ENCODE assay signal across 8 cellular contexts in the genomic region with DNA sequence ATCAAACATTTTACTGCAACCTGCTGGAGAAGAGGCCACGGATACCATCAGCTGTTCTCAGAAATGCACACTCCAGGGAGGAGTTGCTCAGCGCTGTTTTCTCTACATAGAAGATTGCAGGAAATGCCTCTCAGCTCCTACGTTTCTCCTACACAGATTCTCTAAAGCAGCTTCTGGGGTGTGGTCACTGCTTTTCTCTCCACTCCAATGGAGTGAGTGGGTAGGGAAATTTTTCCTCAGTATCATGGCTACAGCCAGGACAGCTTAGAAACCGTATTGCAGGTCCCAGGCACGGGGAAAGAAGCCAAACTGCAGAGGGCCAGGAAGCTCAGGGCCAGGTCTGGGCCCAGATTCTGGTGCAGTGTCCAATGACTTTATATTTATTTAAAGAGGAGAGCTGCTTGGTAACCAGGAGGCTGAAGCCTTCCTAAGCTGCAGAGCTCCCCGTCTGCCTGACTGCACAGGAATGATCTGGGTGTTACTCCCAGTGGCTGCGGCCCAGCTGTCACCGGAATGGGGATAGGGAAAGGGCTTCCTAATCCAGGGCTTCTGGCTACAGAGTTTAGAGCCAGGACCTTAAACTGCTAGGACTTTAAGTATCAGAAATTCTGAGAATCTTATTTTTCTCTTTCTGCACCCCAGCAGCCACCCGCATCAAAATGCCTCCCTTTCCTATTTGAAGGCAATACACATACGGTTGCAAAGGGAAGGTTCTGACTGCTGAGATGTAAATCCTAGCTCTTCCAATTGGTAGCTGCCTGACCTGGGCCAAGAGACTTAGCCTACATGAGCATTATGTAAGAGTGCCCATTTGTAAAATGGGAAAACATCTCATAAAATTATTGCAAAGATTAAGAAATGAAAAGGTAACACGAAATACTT. TPM values are rescaled to one million over a fixed set of nuclear protein-coding genes. Genes with fewer than 3 reads are reported as not detected.
A peak's percentile ranks its signal among the peaks of the same experiment; 100 is the strongest.
DNase-seq lines count a peak whose midpoint lies in the region; ATAC-seq and TF ChIP-seq lines count a peak whose summit lies in the region.

No MANE protein-coding gene starts in this region.

- TF ChIP-seq CTCF in OCI-LY3 (IDR thresholded peaks at IDR 0.05; ENCODE audit: low read depth, low read length) = no peak
- TF ChIP-seq CTCF in lung (IDR thresholded peaks at IDR 0.05; ENCODE audit: control extremely low read depth, extremely low read depth) = no peak
- no peak for TF ChIP-seq CTCF in thyroid gland (IDR thresholded peaks at IDR 0.05)

- no peak overlapping the region for H3K27ac ChIP-seq in OCI-LY3 (ENCODE audit: low read length)
- H3K27ac ChIP-seq in lung (ENCODE audit: low read depth in 1 of 2, low read length in 1 of 2) = peak overlapping the region; percentile 87 to 89
- H3K27ac ChIP-seq in thyroid gland = peak overlapping the region; percentile 82 to 99 (median 90)

- H3K4me3 ChIP-seq in OCI-LY3 (ENCODE audit: low read length) = peak overlapping the region; percentile 94
- H3K4me3 ChIP-seq in lung = no peak overlapping the region
- no peak overlapping the region for H3K4me3 ChIP-seq in thyroid gland (replicated peaks in 1 of 3)

- H3K36me3 ChIP-seq in OCI-LY3 (replicated peaks; ENCODE audit: low read depth, low read length) (peaks cover 2% of the 10 kb centered on the region), lung (ENCODE audit: control insufficient read depth in 2 of 2, insufficient read depth in 2 of 2, low read length in 2 of 2) (no peaks in the 10 kb centered on the region), thyroid gland (no peaks in the 10 kb centered on the region)

- peak; percentile 77 for DNase-seq in EH (ENCODE audit: low read depth)
- peak; percentile 40 for DNase-seq in dedifferentiated amniotic fluid mesenchymal stem cell (ENCODE audit: extremely low spot score)
- DNase-seq in lung (ENCODE audit: low spot score) = no peak
- DNase-seq in thyroid gland = peak; percentile 78 to 84
- DNase-seq in NOMO-1 treated with dmso at 0.1 percent for 144 hours (lab: John Stamatoyannopoulos, UW; ENCODE audit: unreplicated experiment) = no peak
- no peak for DNase-seq in DMS114 treated with DMSO at 0.1 percent for 48 hours (lab: John Stamatoyannopoulos, UW; ENCODE audit: unreplicated experiment)
- no peak for DNase-seq in NCI-H1930 (lab: John Stamatoyannopoulos, UW)

- H3K4me1 ChIP-seq in OCI-LY3 (ENCODE audit: low read length) = peaks cover 21% of the 10 kb centered on the region
- peaks cover 4 to 19% of the 10 kb centered on the region in 2 donors for H3K4me1 ChIP-seq in lung (ENCODE audit: control insufficient read depth in 2 of 2, insufficient read depth in 2 of 2, low read length in 2 of 2)
- H3K4me1 ChIP-seq in thyroid gland = peaks cover 46 to 52% of the 10 kb centered on the region in 2 donors

- H2AFZ ChIP-seq in OCI-LY3 (ENCODE audit: low read depth, low read length) = peak overlapping the region; percentile 96; the same call in 1 of the 2 replicates

- H3K27me3 ChIP-seq in OCI-LY3 (ENCODE audit: low read depth, low read length) = no peaks in the 10 kb centered on the region
- no peaks in the 10 kb centered on the region for H3K27me3 ChIP-seq in lung (ENCODE audit: control insufficient read depth, insufficient read depth)
- no peaks in the 10 kb centered on the region for H3K27me3 ChIP-seq in thyroid gland

- peaks cover 24% of the 10 kb centered on the region for H3K79me2 ChIP-seq in OCI-LY3 (ENCODE audit: low read length)

- intact Hi-C loops in thyroid gland (cut with DNase I) = no loop called here

- H3K4me2 ChIP-seq in OCI-LY3 (ENCODE audit: low read length) = peak overlapping the region; percentile 85

- peak in 1 of 2 donors; percentile 40 for TF ChIP-seq POLR2A in thyroid gland (IDR thresholded peaks at IDR 0.05)

- no peaks in the 10 kb centered on the region for H3K9me3 ChIP-seq in OCI-LY3 (ENCODE audit: insufficient read depth, low read length)
- no peaks in the 10 kb centered on the region for H3K9me3 ChIP-seq in lung (ENCODE audit: control insufficient read depth in 2 of 2, insufficient read depth in 1 of 2, low read length in 1 of 2)
- no peaks in the 10 kb centered on the region for H3K9me3 ChIP-seq in thyroid gland

- peak overlapping the region; percentile 79 for H3K9ac ChIP-seq in OCI-LY3 (ENCODE audit: low read length)

- peaks cover 16% of the 10 kb centered on the region; the same call in 1 of the 2 replicates for H4K20me1 ChIP-seq in OCI-LY3 (ENCODE audit: insufficient read depth, low read length)

- 47 to 65% methylated on average over 11 of the region's 11 CpGs for WGBS in lung, 2 donors
- WGBS in thyroid gland, 2 donors = 18 to 26% methylated on average over 11 of the region's 11 CpGs

- no peak for ATAC-seq in lung (ENCODE audit: insufficient read depth, low FRiP score)

RNA-seq across cellular contexts. Expression of a gene that starts 1.4 kb away (rescaled TPM):
- total RNA-seq in lung (100 to 1,000 TPM; 328 to 438 TPM), thyroid gland (100 to 1,000 TPM; 189 to 307 (median 278) TPM)
- 100 to 1,000 TPM in 1 of 2 donors, 10 to 100 TPM in 1; 70.0 to 145 TPM for polyA plus RNA-seq in lung

RNA-seq across cellular contexts. Expression of a gene that starts 46.5 kb away (rescaled TPM):
- total RNA-seq in lung (10 to 100 TPM; 22.8 to 24.7 TPM), thyroid gland (10 to 100 TPM; 24.1 to 30.3 (median 25.5) TPM)
- polyA plus RNA-seq in lung = 10 to 100 TPM; 11.3 to 19.4 TPM

Comparison
In these comparisons a context has a peak if more than half of its experiments do, and no peak if none do; other contexts are left out.
1. DNase-seq: peak in EH (single experiment), dedifferentiated amniotic fluid mesenchymal stem cell (single experiment) and thyroid gland (2 of 2); none in lung (single experiment), NOMO-1 treated with dmso at 0.1 percent for 144 hours (single experiment), DMS114 treated with DMSO at 0.1 percent for 48 hours (single experiment) and NCI-H1930 (0 of 2).